16 cellular contexts compared by ENCODE assay signal in genomic region chr2:45210466-45211195, GRCh38.
DNase-seq lines count a peak whose midpoint lies in the region; ATAC-seq and TF ChIP-seq lines count a peak whose summit lies in the region.
"Had no signal": no experiment of that assay in that cellular context is flagged by ENCODE, and none has a peak within 500 bp of the region (broad histone marks: within the 10 kb centered on the region; RNA-seq: fewer than 3 reads in every experiment).

No MANE protein-coding gene starts in this region.

- no peak overlapping the region for H2AFZ ChIP-seq in PC-3 (ENCODE audit: low read length)

- H3K27ac ChIP-seq in BLaER1: no peak overlapping the region
- no peak overlapping the region for H3K27ac ChIP-seq in PC-3 (ENCODE audit: low read length)
- H3K27ac ChIP-seq in esophagus muscularis mucosa (replicated peaks in 1 of 4): no peak overlapping the region
- H3K27ac ChIP-seq: psoas muscle had no signal

- no peak overlapping the region for H3K9ac ChIP-seq in BLaER1
- H3K9ac ChIP-seq in PC-3 (ENCODE audit: low read length): no peak overlapping the region

- H3K36me3 ChIP-seq in BLaER1: no peaks in the 10 kb centered on the region
- H3K36me3 ChIP-seq in PC-3 (ENCODE audit: low read depth, low read length): no peaks in the 10 kb centered on the region
- H3K36me3 ChIP-seq in esophagus muscularis mucosa: no peaks in the 10 kb centered on the region

- POLR2A ChIA-PET in PC-3 (lab: Charles Lee; ENCODE audit: unreplicated experiment): no interaction called here
- POLR2A ChIA-PET in activated CD8-positive, alpha-beta T cell treated with anti-CD3 and anti-CD28 coated beads, Interleukin-2, amount 10 ng/mL, durations not matched to agents 7 days and 5 days (lab: Charles Lee): no interaction called here

- intact Hi-C loops in PC-3 (cut with micrococcal nuclease) (no loop called here), esophagus muscularis mucosa (cut with DNase I) (no loop called here)

- no peaks in the 10 kb centered on the region for H3K79me2 ChIP-seq in PC-3 (ENCODE audit: low read length)

- ATAC-seq in PC-3: no peak
- no peak for ATAC-seq in activated CD8-positive, alpha-beta T cell treated with anti-CD3 and anti-CD28 coated beads, Interleukin-2, amount 10 ng/mL, durations not matched to agents 7 days and 5 days
- ATAC-seq: activated T-cell treated with anti-CD3 and anti-CD28 coated beads, Interleukin-2, amount 50 U/mL, for 72 hours had no signal

- 89% methylated on average over 8 of the region's 8 CpGs for WGBS in esophagus muscularis mucosa

- H3K9me2 ChIP-seq in PC-3 (replicated peaks; ENCODE audit: low read length): no peaks in the 10 kb centered on the region

- H3F3A ChIP-seq in PC-3 (ENCODE audit: low read length, unreplicated experiment): no peaks in the 10 kb centered on the region

- H3K4me3 ChIP-seq in BLaER1 (no peak overlapping the region), PC-3 (ENCODE audit: low read length) (no peak overlapping the region), esophagus muscularis mucosa (no peak overlapping the region)
- H3K4me3 ChIP-seq: psoas muscle had no signal

- no peaks in the 10 kb centered on the region for H3K9me3 Mint-ChIP-seq in activated CD8-positive, alpha-beta T cell treated with anti-CD3 and anti-CD28 coated beads, Interleukin-2, amount 10 ng/mL, durations not matched to agents 7 days and 5 days (ENCODE audit: insufficient read depth)
- H3K9me3 Mint-ChIP-seq: activated T-cell treated with anti-CD3 and anti-CD28 coated beads, Interleukin-2, amount 50 U/mL, for 72 hours had no signal

- H3K27ac Mint-ChIP-seq in activated CD8-positive, alpha-beta T cell treated with anti-CD3 and anti-CD28 coated beads, Interleukin-2, amount 10 ng/mL, durations not matched to agents 7 days and 5 days: no peak overlapping the region
- H3K27ac Mint-ChIP-seq: activated T-cell treated with anti-CD3 and anti-CD28 coated beads, Interleukin-2, amount 50 U/mL, for 72 hours had no signal

- peak overlapping the region; percentile 39 for H3K4me2 ChIP-seq in BLaER1
- H3K4me2 ChIP-seq in PC-3 (ENCODE audit: low read length): no peak overlapping the region

- peaks cover 12% of the 10 kb centered on the region for H3K27me3 Mint-ChIP-seq in activated CD8-positive, alpha-beta T cell treated with anti-CD3 and anti-CD28 coated beads, Interleukin-2, amount 10 ng/mL, durations not matched to agents 7 days and 5 days (ENCODE audit: low read depth)

- DNase-seq in HT-29 (ENCODE audit: low spot score) (peak; percentile 2), PC-3 (peak; percentile 46), esophagus muscularis mucosa (ENCODE audit: extremely low spot score) (peak; percentile 55), GM13976 (ENCODE audit: low spot score) (no peak), putamen (ENCODE audit: low spot score) (no peak)
- no peak for DNase-seq in activated CD8-positive, alpha-beta T cell treated with anti-CD3 and anti-CD28 coated beads, Interleukin-2, amount 10 ng/mL, durations not matched to agents 7 days and 5 days
- DNase-seq in activated CD4-positive, alpha-beta T cell treated with anti-CD3 and anti-CD28 coated beads, Interleukin-2, amount 50 U/mL, for 48 hours: no peak
- DNase-seq: activated CD4-positive, alpha-beta T cell treated with anti-CD3 and anti-CD28 coated beads, Interleukin-2, amount 50 U/mL, for 1 hour; activated T-cell treated with anti-CD3 and anti-CD28 coated beads, Interleukin-2, amount 50 U/mL, for 72 hours; amygdala; hippocampal formation; NCI-H1436 treated with DMSO at 0.1 percent for 48 hours; NCI-H510A; psoas muscle; stimulated activated CD4-positive, alpha-beta T cell treated with anti-CD3 and anti-CD28 coated beads, Interleukin-15, amount 100 ng/mL, for 24 hours had no signal

- no peaks in the 10 kb centered on the region for H3K4me1 Mint-ChIP-seq in activated CD8-positive, alpha-beta T cell treated with anti-CD3 and anti-CD28 coated beads, Interleukin-2, amount 10 ng/mL, durations not matched to agents 7 days and 5 days (ENCODE audit: low read depth)

- H4K20me1 ChIP-seq in BLaER1 (no peaks in the 10 kb centered on the region), PC-3 (ENCODE audit: low read length) (no peaks in the 10 kb centered on the region)

- H3K4me1 ChIP-seq in BLaER1 (peaks cover 40% of the 10 kb centered on the region), PC-3 (ENCODE audit: insufficient read depth, low read length) (no peaks in the 10 kb centered on the region), esophagus muscularis mucosa (no peaks in the 10 kb centered on the region)
- H3K4me1 ChIP-seq: psoas muscle had no signal

- no peaks in the 10 kb centered on the region for H3K36me3 Mint-ChIP-seq in activated CD8-positive, alpha-beta T cell treated with anti-CD3 and anti-CD28 coated beads, Interleukin-2, amount 10 ng/mL, durations not matched to agents 7 days and 5 days (ENCODE audit: low read depth)

- H3K9me3 ChIP-seq in BLaER1 (peaks cover 10% of the 10 kb centered on the region), PC-3 (ENCODE audit: low read length) (no peaks in the 10 kb centered on the region), esophagus muscularis mucosa (no peaks in the 10 kb centered on the region)
- H3K9me3 ChIP-seq: psoas muscle had no signal

- TF ChIP-seq CTCF in PC-3 (conservative IDR thresholded peaks at IDR 0.05; ENCODE audit: low read depth, low read length) (0 out of 2 replicates have a peak, but pooled peaks have one; percentile 9), esophagus muscularis mucosa (IDR thresholded peaks at IDR 0.05) (no peak), GM13976 (IDR thresholded peaks at IDR 0.05; ENCODE audit: borderline replicate concordance, control extremely low read depth, extremely low read depth, insufficient read depth, missing control alignments) (no peak)

- H3K27me3 ChIP-seq in BLaER1: no peaks in the 10 kb centered on the region
- no peaks in the 10 kb centered on the region for H3K27me3 ChIP-seq in PC-3 (ENCODE audit: low read length)
- no peaks in the 10 kb centered on the region for H3K27me3 ChIP-seq in esophagus muscularis mucosa

- no peak for TF ChIP-seq EP300 in esophagus muscularis mucosa (IDR thresholded peaks at IDR 0.05)

- in situ Hi-C loops in GM13976 (cut with MboI; ENCODE audit: low sequenced_read_pairs, unreplicated experiment): no loop called here

- H3K4me3 Mint-ChIP-seq in activated CD8-positive, alpha-beta T cell treated with anti-CD3 and anti-CD28 coated beads, Interleukin-2, amount 10 ng/mL, durations not matched to agents 7 days and 5 days: no peak overlapping the region
- H3K4me3 Mint-ChIP-seq: activated T-cell treated with anti-CD3 and anti-CD28 coated beads, Interleukin-2, amount 50 U/mL, for 72 hours had no signal

- no peak for TF ChIP-seq POLR2A in esophagus muscularis mucosa (IDR thresholded peaks at IDR 0.05; ENCODE audit: low read depth)

- CTCF ChIA-PET in PC-3 (lab: Charles Lee): no interaction called here
- CTCF ChIA-PET in activated CD8-positive, alpha-beta T cell treated with anti-CD3 and anti-CD28 coated beads, Interleukin-2, amount 10 ng/mL, durations not matched to agents 7 days and 5 days (lab: Charles Lee): no interaction called here

- BruUV-seq in PC-3 (replicated peaks; lab: Mats Ljungman, UMichigan): no TSS peak

Comparison
In these comparisons a context has a peak if more than half of its experiments do, and no peak if none do; other contexts are left out.
1. DNase-seq: peak in HT-29 (single experiment), PC-3 (single experiment) and esophagus muscularis mucosa (single experiment); none in GM13976 (single experiment), activated CD8-positive, alpha-beta T cell treated with anti-CD3 and anti-CD28 coated beads, Interleukin-2, amount 10 ng/mL, durations not matched to agents 7 days and 5 days (single experiment), putamen (single experiment) and activated CD4-positive, alpha-beta T cell treated with anti-CD3 and anti-CD28 coated beads, Interleukin-2, amount 50 U/mL, for 48 hours (0 of 2).